Comparison of ENCODE assay signal across 12 cellular contexts in genomic region chr2:207219716-207220414, GRCh38. TPM values are rescaled to one million over a fixed set of nuclear protein-coding genes. Genes with fewer than 3 reads are reported as not detected.
DNase-seq lines count a peak whose midpoint lies in the region; ATAC-seq and TF ChIP-seq lines count a peak whose summit lies in the region.
"Had no signal": no experiment of that assay in that cellular context is flagged by ENCODE, and none has a peak within 500 bp of the region (broad histone marks: within the 10 kb centered on the region; RNA-seq: fewer than 3 reads in every experiment).

No MANE protein-coding gene starts in this region.

- no peaks in the 10 kb centered on the region for H3K9me3 ChIP-seq in mesodermal cell (ENCODE audit: control insufficient read depth, low read length)
- H3K9me3 ChIP-seq in CD4-positive, alpha-beta memory T cell (ENCODE audit: control insufficient read depth in 1 of 2, low read length in 2 of 2) = no peaks in the 10 kb centered on the region

- WGBS in mesodermal cell (ENCODE audit: insufficient coverage in 2 of 2), 2 experiments = 83 to 85% methylated on average over 6 to 7 of the region's 9 CpGs

- POLR2A ChIA-PET in BJ (lab: Charles Lee) = interaction anchor here (0.6 to 0.9 kb wide), 3 partner anchors 20 to 285 kb away, joined by 3 to 4 read pairs (median 3); no protein-coding TSS in a partner anchor
- POLR2A ChIA-PET in CD4-positive, alpha-beta memory T cell (lab: Charles Lee; ENCODE audit: partially characterized antibody) = no interaction called here

- H3K27ac ChIP-seq in mesodermal cell (ENCODE audit: low read depth, low read length, severe bottlenecking) = peak overlapping the region; percentile 71
- H3K27ac ChIP-seq in CD4-positive, alpha-beta memory T cell (ENCODE audit: low read depth, low read length) = no peak overlapping the region

- intact Hi-C loops in left ventricle myocardium superior (cut with micrococcal nuclease) = no loop called here
- intact Hi-C loops in CD4-positive, alpha-beta memory T cell (cut with micrococcal nuclease) = no loop called here

- peaks cover 0 to 3% (median 3%) of the 10 kb centered on the region in 4 donors for H3K4me1 Mint-ChIP-seq in CD4-positive, alpha-beta memory T cell

- peaks cover 0 to 2% (median 0%) of the 10 kb centered on the region in 8 donors for H3K9me3 Mint-ChIP-seq in CD4-positive, alpha-beta memory T cell

- DNase-seq in BJ (ENCODE audit: low read depth) = peak; percentile 52
- peak; percentile 63 for DNase-seq in NCI-H2227 (lab: John Stamatoyannopoulos, UW; ENCODE audit: unreplicated experiment)
- DNase-seq in cerebellum (ENCODE audit: low spot score) = peak; percentile 31
- no peak for DNase-seq in left ventricle myocardium superior
- no peak for DNase-seq in middle frontal gyrus (ENCODE audit: extremely low spot score, low spot score)
- DNase-seq in CD4-positive, alpha-beta memory T cell = no peak
- DNase-seq: activated CD4-positive, CD25-positive, alpha-beta regulatory T cell treated with anti-CD3 and anti-CD28 coated beads, Interleukin-2, amount 50 U/mL, for 72 hours; cortex of kidney; hippocampal formation had no signal

- TF ChIP-seq CTCF in BJ (IDR thresholded peaks at IDR 0.05; ENCODE audit: insufficient read depth, low read depth, low read length) = no peak

- no peaks in the 10 kb centered on the region for H3K27me3 ChIP-seq in BJ (ENCODE audit: control insufficient read depth, insufficient read depth, low read length)
- H3K27me3 ChIP-seq in CD4-positive, alpha-beta memory T cell (ENCODE audit: insufficient read depth, low read length) = no peaks in the 10 kb centered on the region

- H3K27ac Mint-ChIP-seq in CD4-positive, alpha-beta memory T cell = no peak overlapping the region

- no peaks in the 10 kb centered on the region for H3K36me3 ChIP-seq in BJ (ENCODE audit: control insufficient read depth, insufficient read depth, low read length)
- H3K36me3 ChIP-seq in mesodermal cell (ENCODE audit: control insufficient read depth, insufficient read depth, low read length) = no peaks in the 10 kb centered on the region
- no peaks in the 10 kb centered on the region for H3K36me3 ChIP-seq in CD4-positive, alpha-beta memory T cell (ENCODE audit: insufficient read depth, low read length)

- no peak for ATAC-seq in HG03457 (IDR thresholded peaks at IDR 0.05; ENCODE audit: unreplicated experiment)
- ATAC-seq in left ventricle myocardium superior = no peak

- H3K4me3 ChIP-seq in BJ (ENCODE audit: low read depth, low read length) (no peak overlapping the region), mesodermal cell (ENCODE audit: extremely low read depth, insufficient read depth, low read length, poor library complexity, severe bottlenecking) (no peak overlapping the region)
- H3K4me3 ChIP-seq in CD4-positive, alpha-beta memory T cell (ENCODE audit: low read length in 2 of 2) = no peak overlapping the region

- no peaks in the 10 kb centered on the region for H3K36me3 Mint-ChIP-seq in CD4-positive, alpha-beta memory T cell

- no peak overlapping the region for H3K4me3 Mint-ChIP-seq in CD4-positive, alpha-beta memory T cell
- H3K4me3 Mint-ChIP-seq: IgD-negative memory B cell had no signal

- CTCF ChIA-PET in BJ (lab: Yijun Ruan, JAX) = interaction anchor here (1.2 to 2.0 kb wide), 5 partner anchors 9 to 31 kb away, joined by 3 to 6 read pairs (median 5); no protein-coding TSS in a partner anchor
- CTCF ChIA-PET in CD4-positive, alpha-beta memory T cell (lab: Charles Lee; ENCODE audit: partially characterized antibody) = interaction anchor here (0.5 kb wide), 1 partner anchor 13 kb away, joined by 3 read pairs; no protein-coding TSS in a partner anchor

- H3K4me1 ChIP-seq in mesodermal cell (ENCODE audit: control insufficient read depth, insufficient read depth, low read length, poor library complexity, severe bottlenecking) = peaks cover 20% of the 10 kb centered on the region
- H3K4me1 ChIP-seq in CD4-positive, alpha-beta memory T cell (ENCODE audit: insufficient read depth, low read length) = no peaks in the 10 kb centered on the region

- peaks cover 0 to 3% of the 10 kb centered on the region in 2 donors for H3K27me3 Mint-ChIP-seq in CD4-positive, alpha-beta memory T cell

RNA-seq across cellular contexts. Expression of gene KLF7, which starts 54.1 kb away (rescaled TPM):
- polyA plus RNA-seq in BJ (2011; rRNA removed) = 30.2 and 41.9 TPM in 2 replicates
- 117 and 149 TPM in 2 replicates for polyA minus RNA-seq in BJ (2011; rRNA and poly(A)+ RNA removed)
- total RNA-seq in cerebellum (60.2 TPM), left ventricle myocardium superior (22.2 TPM)
- 24.0 TPM for polyA plus RNA-seq in mesodermal cell (2013, experiment 1 of 2)
- polyA plus RNA-seq in mesodermal cell (2013, experiment 2 of 2) = 20.3 TPM
- total RNA-seq in CD4-positive, alpha-beta memory T cell = 10 to 100 TPM; 45.5 to 47.1 TPM
- 10 to 100 TPM; 14.1 to 17.4 TPM for polyA plus RNA-seq in CD4-positive, alpha-beta memory T cell

Comparison
In these comparisons a context has a peak if more than half of its experiments do, and no peak if none do; other contexts are left out.
1. DNase-seq: peak in BJ (single experiment), NCI-H2227 (single experiment) and cerebellum (single experiment); none in left ventricle myocardium superior (single experiment), middle frontal gyrus (single experiment) and CD4-positive, alpha-beta memory T cell (0 of 5).